ENCODE assay signal across 34 cellular contexts in genomic region chr19:53657778-53658177, GRCh38. TPM values are rescaled to one million over a fixed set of nuclear protein-coding genes. Genes with fewer than 3 reads are reported as not detected.
"Had no signal": no experiment of that assay in that cellular context is flagged by ENCODE, and none has a peak within 500 bp of the region (broad histone marks: within the 10 kb centered on the region; RNA-seq: fewer than 3 reads in every experiment).

No MANE protein-coding gene starts in this region.

- H3K4me2 ChIP-seq: smooth muscle cell had no signal

- H3K27ac Mint-ChIP-seq: naive thymus-derived CD4-positive, alpha-beta T cell; nephron; stimulated activated naive CD8-positive, alpha-beta T cell treated with anti-CD3 and anti-CD28 coated beads, Interleukin-15, amount 100 ng/mL, for 72 hours; type B pancreatic cell had no signal

- H3K4me3 ChIP-seq: dorsolateral prefrontal cortex, gastrocnemius medialis, ovary, smooth muscle cell, suprapubic skin, thyroid gland had no signal

- H3K27ac ChIP-seq: dorsolateral prefrontal cortex, epithelial cell of prostate, ovary, suprapubic skin, thyroid gland had no signal

- H3K4me3 Mint-ChIP-seq: naive thymus-derived CD4-positive, alpha-beta T cell; nephron; stimulated activated naive CD8-positive, alpha-beta T cell treated with anti-CD3 and anti-CD28 coated beads, Interleukin-15, amount 100 ng/mL, for 72 hours; type B pancreatic cell had no signal

- DNase-seq: cerebellar nuclear complex; cortex of kidney; dorsolateral prefrontal cortex; effector CD4-positive, alpha-beta T cell; foreskin fibroblast; gastrocnemius medialis; head of caudate nucleus; kidney; midbrain; naive thymus-derived CD4-positive, alpha-beta T cell; occipital lobe; ovary; retina; stimulated activated CD4-positive, alpha-beta T cell treated with anti-CD3 and anti-CD28 coated beads, Interleukin-12 subunit alpha, Interleukin-12 subunit beta, amount 100 ng/mL, for 4 hours; stimulated activated CD4-positive, alpha-beta T cell treated with anti-CD3 and anti-CD28 coated beads, Interleukin-1b, Interleukin-23, amount 100 ng/mL, for 48 hours; stimulated activated CD4-positive, alpha-beta T cell treated with anti-CD3 and anti-CD28 coated beads, Interleukin-4, amount 100 ng/mL, for 1 hour; stimulated activated CD8-positive, alpha-beta memory T cell treated with anti-CD3 and anti-CD28 coated beads, Interleukin-4, amount 100 ng/mL, for 48 hours; stimulated activated naive CD4-positive, alpha-beta T cell; stimulated activated naive CD8-positive, alpha-beta T cell treated with anti-CD3 and anti-CD28 coated beads, Interleukin-15, amount 100 ng/mL, for 72 hours; thyroid gland had no signal

- H3K27me3 Mint-ChIP-seq: stimulated activated naive CD8-positive, alpha-beta T cell treated with anti-CD3 and anti-CD28 coated beads, Interleukin-15, amount 100 ng/mL, for 72 hours had no signal

- H3K4me1 Mint-ChIP-seq: naive thymus-derived CD4-positive, alpha-beta T cell; nephron; stimulated activated naive CD8-positive, alpha-beta T cell treated with anti-CD3 and anti-CD28 coated beads, Interleukin-15, amount 100 ng/mL, for 72 hours had no signal

- H3K36me3 ChIP-seq: gastrocnemius medialis, ovary, suprapubic skin, thyroid gland had no signal

- FAIRE-seq: kidney had no signal

- H3K4me1 ChIP-seq: gastrocnemius medialis, thyroid gland had no signal

- H3K27me3 ChIP-seq: gastrocnemius medialis, ovary, suprapubic skin, thyroid gland had no signal

- H3K9me3 ChIP-seq: gastrocnemius medialis, ovary, suprapubic skin, thyroid gland had no signal

RNA-seq across cellular contexts. Expression of gene DPRX, which starts 26.0 kb away (rescaled TPM):
- total RNA-seq: esophagus mucosa; glomerular endothelial cell; kidney; left lobe of liver; lower leg skin; lung microvascular endothelial cell; mucosa of gallbladder; naive thymus-derived CD4-positive, alpha-beta T cell; occipital lobe; ovary; pulmonary artery endothelial cell; sciatic nerve; smooth muscle cell; suprapubic skin; thyroid gland; urinary bladder had no signal
- polyA plus RNA-seq: naive thymus-derived CD4-positive, alpha-beta T cell; ovary; smooth muscle cell; urinary bladder had no signal
